ENCODE assay signal across 8 cellular contexts in genomic region chr14:36604757-36605505, GRCh38. TPM values are rescaled to one million over a fixed set of nuclear protein-coding genes. Genes with fewer than 3 reads are reported as not detected.
DNase-seq lines count a peak whose midpoint lies in the region; ATAC-seq, FAIRE-seq and TF ChIP-seq lines count a peak whose summit lies in the region.

No MANE protein-coding gene starts in this region.

- ATAC-seq in HG02970 (IDR thresholded peaks at IDR 0.05; ENCODE audit: low FRiP score, unreplicated experiment), result peak; percentile 66
- ATAC-seq in HG02840 (IDR thresholded peaks at IDR 0.05; ENCODE audit: low FRiP score, unreplicated experiment), result no peak

- no peak for TF ChIP-seq POLR2A in GM12891 (IDR thresholded peaks at IDR 0.05; ENCODE audit: low read depth, low read length)

- FAIRE-seq in GM12891 (lab: Jason Lieb, UNC), result peak; percentile 33

- H3K4me3 ChIP-seq in AG09309 (ENCODE audit: control insufficient read depth, low read depth, low read length), result no peak overlapping the region

- peak; percentile 82 for TF ChIP-seq CTCF in AG09309 (IDR thresholded peaks at IDR 0.05; ENCODE audit: control insufficient read depth, insufficient read depth, low read depth, low read length, missing control alignments)

- peak; percentile 40 for DNase-seq in AG09309 (ENCODE audit: low read depth)
- no peak for DNase-seq in GM12891 (ENCODE audit: insufficient read length, low spot score)
- peak; percentile 34 for DNase-seq in NCI-H146 treated with DMSO at 0.1 percent for 48 hours (lab: John Stamatoyannopoulos, UW; ENCODE audit: unreplicated experiment)
- peak; percentile 29 for DNase-seq in SKM-1 (lab: John Stamatoyannopoulos, UW; ENCODE audit: unreplicated experiment)
- peak; percentile 78 for DNase-seq in epidermal melanocyte (ENCODE audit: insufficient read length, low spot score)
- peak; percentile 86 for DNase-seq in myocyte (ENCODE audit: low read depth)

TF ChIP-seq in GM12891, 5 proteins besides CTCF, POLR2A, EP300 and RAD21:
- TF ChIP-seq SPI1 (IDR thresholded peaks at IDR 0.05; ENCODE audit: low read depth, low read length) (no peak), POLR2AphosphoS5 (IDR thresholded peaks at IDR 0.05; ENCODE audit: low read depth, low read length) (no peak), TAF1 (IDR thresholded peaks at IDR 0.05; ENCODE audit: low read depth, low read length) (no peak), PAX5 (IDR thresholded peaks at IDR 0.05; ENCODE audit: insufficient read depth, low read length, severe bottlenecking) (no peak), POU2F2 (IDR thresholded peaks at IDR 0.05; ENCODE audit: low read depth, low read length) (no peak)

RNA-seq across cellular contexts. Expression of gene NKX2-8, which starts 22.5 kb away (rescaled TPM):
- not detected for polyA plus RNA-seq in GM12891 (2012; ENCODE audit: low read depth, missing spikeins)
- total RNA-seq in myocyte, result not detected in 2 replicates
- polyA plus RNA-seq in myocyte (2012), result not detected

RNA-seq across cellular contexts. Expression of gene PAX9, which starts 56.7 kb away (rescaled TPM):
- polyA plus RNA-seq in GM12891 (2012; ENCODE audit: low read depth, missing spikeins), result 0.03 TPM
- 0.05 and 0.62 TPM in 2 replicates for total RNA-seq in myocyte
- 0.21 TPM for polyA plus RNA-seq in myocyte (2012)
